In the genomic region with DNA sequence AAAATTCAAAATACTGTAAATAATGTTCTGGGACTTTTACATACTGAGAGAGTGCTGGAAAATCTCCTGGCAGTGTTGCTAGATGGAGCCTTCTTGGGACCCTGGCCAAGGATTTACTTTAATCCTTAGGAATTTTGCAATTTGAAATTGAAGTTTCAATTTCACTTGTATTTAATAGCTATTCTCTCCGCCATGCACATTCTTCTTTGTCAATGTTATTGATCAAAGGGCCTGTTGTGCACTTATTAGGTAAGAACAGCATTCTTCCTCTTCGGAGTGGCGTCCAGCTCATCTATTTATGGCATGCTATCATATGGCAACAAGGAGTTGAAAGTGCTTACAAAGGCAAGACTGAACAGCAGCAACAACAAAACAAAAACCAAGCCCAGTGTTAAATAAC, we compare ENCODE assay signal across 2 cellular contexts.
A peak's percentile ranks its signal among the peaks of the same experiment; 100 is the strongest.
TF ChIP-seq lines count a peak whose summit lies in the region.

No MANE protein-coding gene starts in this region.

TF ChIP-seq in GM23338, 12 proteins besides CTCF, POLR2A, EP300 and RAD21:
- TF ChIP-seq CREB1 (CRISPR knock-in tag; IDR thresholded peaks at IDR 0.05; ENCODE audit: low read depth) (no peak), ZNF331 (CRISPR knock-in tag; IDR thresholded peaks at IDR 0.05; ENCODE audit: low read depth) (no peak), EZH2 (IDR thresholded peaks at IDR 0.05; ENCODE audit: low read depth, unreplicated experiment) (no peak), POLR2AphosphoS5 (IDR thresholded peaks at IDR 0.05; ENCODE audit: low read depth) (no peak), EZH2phosphoT487 (IDR thresholded peaks at IDR 0.05; ENCODE audit: unreplicated experiment) (no peak), JUNB (IDR thresholded peaks at IDR 0.05; ENCODE audit: unreplicated experiment) (no peak), NANOG (IDR thresholded peaks at IDR 0.05; ENCODE audit: borderline replicate concordance) (no peak)
- TF ChIP-seq, protein P1, sequence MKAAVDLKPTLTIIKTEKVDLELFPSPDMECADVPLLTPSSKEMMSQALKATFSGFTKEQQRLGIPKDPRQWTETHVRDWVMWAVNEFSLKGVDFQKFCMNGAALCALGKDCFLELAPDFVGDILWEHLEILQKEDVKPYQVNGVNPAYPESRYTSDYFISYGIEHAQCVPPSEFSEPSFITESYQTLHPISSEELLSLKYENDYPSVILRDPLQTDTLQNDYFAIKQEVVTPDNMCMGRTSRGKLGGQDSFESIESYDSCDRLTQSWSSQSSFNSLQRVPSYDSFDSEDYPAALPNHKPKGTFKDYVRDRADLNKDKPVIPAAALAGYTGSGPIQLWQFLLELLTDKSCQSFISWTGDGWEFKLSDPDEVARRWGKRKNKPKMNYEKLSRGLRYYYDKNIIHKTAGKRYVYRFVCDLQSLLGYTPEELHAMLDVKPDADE (IDR thresholded peaks at IDR 0.05), result no peak
- TF ChIP-seq, protein P2, sequence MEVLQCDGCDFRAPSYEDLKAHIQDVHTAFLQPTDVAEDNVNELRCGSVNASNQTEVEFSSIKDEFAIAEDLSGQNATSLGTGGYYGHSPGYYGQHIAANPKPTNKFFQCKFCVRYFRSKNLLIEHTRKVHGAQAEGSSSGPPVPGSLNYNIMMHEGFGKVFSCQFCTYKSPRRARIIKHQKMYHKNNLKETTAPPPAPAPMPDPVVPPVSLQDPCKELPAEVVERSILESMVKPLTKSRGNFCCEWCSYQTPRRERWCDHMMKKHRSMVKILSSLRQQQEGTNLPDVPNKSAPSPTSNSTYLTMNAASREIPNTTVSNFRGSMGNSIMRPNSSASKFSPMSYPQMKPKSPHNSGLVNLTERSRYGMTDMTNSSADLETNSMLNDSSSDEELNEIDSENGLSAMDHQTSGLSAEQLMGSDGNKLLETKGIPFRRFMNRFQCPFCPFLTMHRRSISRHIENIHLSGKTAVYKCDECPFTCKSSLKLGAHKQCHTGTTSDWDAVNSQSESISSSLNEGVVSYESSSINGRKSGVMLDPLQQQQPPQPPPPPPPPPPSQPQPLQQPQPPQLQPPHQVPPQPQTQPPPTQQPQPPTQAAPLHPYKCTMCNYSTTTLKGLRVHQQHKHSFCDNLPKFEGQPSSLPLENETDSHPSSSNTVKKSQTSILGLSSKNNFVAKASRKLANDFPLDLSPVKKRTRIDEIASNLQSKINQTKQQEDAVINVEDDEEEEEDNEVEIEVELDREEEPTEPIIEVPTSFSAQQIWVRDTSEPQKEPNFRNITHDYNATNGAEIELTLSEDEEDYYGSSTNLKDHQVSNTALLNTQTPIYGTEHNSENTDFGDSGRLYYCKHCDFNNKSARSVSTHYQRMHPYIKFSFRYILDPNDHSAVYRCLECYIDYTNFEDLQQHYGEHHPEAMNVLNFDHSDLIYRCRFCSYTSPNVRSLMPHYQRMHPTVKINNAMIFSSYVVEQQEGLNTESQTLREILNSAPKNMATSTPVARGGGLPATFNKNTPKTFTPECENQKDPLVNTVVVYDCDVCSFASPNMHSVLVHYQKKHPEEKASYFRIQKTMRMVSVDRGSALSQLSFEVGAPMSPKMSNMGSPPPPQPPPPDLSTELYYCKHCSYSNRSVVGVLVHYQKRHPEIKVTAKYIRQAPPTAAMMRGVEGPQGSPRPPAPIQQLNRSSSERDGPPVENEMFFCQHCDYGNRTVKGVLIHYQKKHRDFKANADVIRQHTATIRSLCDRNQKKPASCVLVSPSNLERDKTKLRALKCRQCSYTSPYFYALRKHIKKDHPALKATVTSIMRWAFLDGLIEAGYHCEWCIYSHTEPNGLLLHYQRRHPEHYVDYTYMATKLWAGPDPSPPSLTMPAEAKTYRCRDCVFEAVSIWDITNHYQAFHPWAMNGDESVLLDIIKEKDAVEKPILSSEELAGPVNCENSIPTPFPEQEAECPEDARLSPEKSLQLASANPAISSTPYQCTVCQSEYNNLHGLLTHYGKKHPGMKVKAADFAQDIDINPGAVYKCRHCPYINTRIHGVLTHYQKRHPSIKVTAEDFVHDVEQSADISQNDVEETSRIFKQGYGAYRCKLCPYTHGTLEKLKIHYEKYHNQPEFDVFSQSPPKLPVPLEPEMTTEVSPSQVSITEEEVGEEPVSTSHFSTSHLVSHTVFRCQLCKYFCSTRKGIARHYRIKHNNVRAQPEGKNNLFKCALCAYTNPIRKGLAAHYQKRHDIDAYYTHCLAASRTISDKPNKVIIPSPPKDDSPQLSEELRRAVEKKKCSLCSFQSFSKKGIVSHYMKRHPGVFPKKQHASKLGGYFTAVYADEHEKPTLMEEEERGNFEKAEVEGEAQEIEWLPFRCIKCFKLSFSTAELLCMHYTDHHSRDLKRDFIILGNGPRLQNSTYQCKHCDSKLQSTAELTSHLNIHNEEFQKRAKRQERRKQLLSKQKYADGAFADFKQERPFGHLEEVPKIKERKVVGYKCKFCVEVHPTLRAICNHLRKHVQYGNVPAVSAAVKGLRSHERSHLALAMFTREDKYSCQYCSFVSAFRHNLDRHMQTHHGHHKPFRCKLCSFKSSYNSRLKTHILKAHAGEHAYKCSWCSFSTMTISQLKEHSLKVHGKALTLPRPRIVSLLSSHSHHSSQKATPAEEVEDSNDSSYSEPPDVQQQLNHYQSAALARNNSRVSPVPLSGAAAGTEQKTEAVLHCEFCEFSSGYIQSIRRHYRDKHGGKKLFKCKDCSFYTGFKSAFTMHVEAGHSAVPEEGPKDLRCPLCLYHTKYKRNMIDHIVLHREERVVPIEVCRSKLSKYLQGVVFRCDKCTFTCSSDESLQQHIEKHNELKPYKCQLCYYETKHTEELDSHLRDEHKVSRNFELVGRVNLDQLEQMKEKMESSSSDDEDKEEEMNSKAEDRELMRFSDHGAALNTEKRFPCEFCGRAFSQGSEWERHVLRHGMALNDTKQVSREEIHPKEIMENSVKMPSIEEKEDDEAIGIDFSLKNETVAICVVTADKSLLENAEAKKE (CRISPR knock-in tag; IDR thresholded peaks at IDR 0.05), result no peak

TF ChIP-seq in K562, 482 proteins besides CTCF, POLR2A, EP300 and RAD21:
- TF ChIP-seq JUN (IDR thresholded peaks at IDR 0.05; ENCODE audit: borderline replicate concordance, low read depth, low read length) (no peak), JUN (CRISPR knock-in tag; IDR thresholded peaks at IDR 0.05; ENCODE audit: borderline replicate concordance) (0 out of 2 replicates have a peak, but pooled peaks have one; percentile 49), FOXM1 (IDR thresholded peaks at IDR 0.05; ENCODE audit: low read depth) (no peak), FOXM1 (CRISPR knock-in tag; IDR thresholded peaks at IDR 0.05; ENCODE audit: low read depth) (no peak), TEAD4 (IDR thresholded peaks at IDR 0.05; ENCODE audit: low read length) (no peak), TEAD4 (CRISPR knock-in tag; IDR thresholded peaks at IDR 0.05; ENCODE audit: borderline replicate concordance) (no peak)
TF ChIP-seq in K562: peak in this region for 1.
